Comparison of ENCODE assay signal across 16 cellular contexts in genomic region chr2:227853765-227854271, GRCh38. TPM values are rescaled to one million over a fixed set of nuclear protein-coding genes. Genes with fewer than 3 reads are reported as not detected.
DNase-seq lines count a peak whose midpoint lies in the region; ATAC-seq and TF ChIP-seq lines count a peak whose summit lies in the region.
"Had no signal": no experiment of that assay in that cellular context is flagged by ENCODE, and none has a peak within 500 bp of the region (broad histone marks: within the 10 kb centered on the region; RNA-seq: fewer than 3 reads in every experiment).

No MANE protein-coding gene starts in this region.

- no peaks in the 10 kb centered on the region for H3K79me2 ChIP-seq in GM23338 (replicated peaks; ENCODE audit: insufficient read depth)
- H3K79me2 ChIP-seq in PC-3 (ENCODE audit: low read length): no peaks in the 10 kb centered on the region

- peaks cover 2% of the 10 kb centered on the region; the same call in 1 of the 2 replicates for H3K4me1 ChIP-seq in GM23338 (ENCODE audit: insufficient read depth)
- peaks cover 36% of the 10 kb centered on the region for H3K4me1 ChIP-seq in PC-3 (ENCODE audit: insufficient read depth, low read length)
- H3K4me1 ChIP-seq in HAP-1: no peaks in the 10 kb centered on the region
- no peaks in the 10 kb centered on the region for H3K4me1 ChIP-seq in CD8-positive, alpha-beta memory T cell (ENCODE audit: insufficient read depth, low read length)

- H3K27me3 Mint-ChIP-seq in GM23338 (ENCODE audit: insufficient read depth, low read depth, poor library complexity) (peaks cover 7% of the 10 kb centered on the region), mesothelial cell of epicardium (ENCODE audit: low read depth) (peaks cover 9% of the 10 kb centered on the region)
- peaks cover 6 to 14% of the 10 kb centered on the region in 2 donors for H3K27me3 Mint-ChIP-seq in CD8-positive, alpha-beta memory T cell

- peak overlapping the region; percentile 37; the same call in 1 of the 2 replicates for H3K9ac ChIP-seq in PC-3 (ENCODE audit: low read length)

- H3K4me3 Mint-ChIP-seq in GM23338: no peak overlapping the region
- H3K4me3 Mint-ChIP-seq in mesothelial cell of epicardium: no peak overlapping the region
- peak overlapping the region in 1 of 7 donors; percentile 17 for H3K4me3 Mint-ChIP-seq in CD8-positive, alpha-beta memory T cell
- H3K4me3 Mint-ChIP-seq: activated naive CD4-positive, alpha-beta T cell treated with anti-CD3 and anti-CD28 coated beads for 36 hours; CD4-positive, alpha-beta memory T cell; naive thymus-derived CD8-positive, alpha-beta T cell had no signal

- H4K20me1 ChIP-seq in GM23338 (replicated peaks; ENCODE audit: insufficient read depth) (no peaks in the 10 kb centered on the region), PC-3 (ENCODE audit: low read length) (no peaks in the 10 kb centered on the region)

- H3K9me3 ChIP-seq in PC-3 (ENCODE audit: low read length): no peaks in the 10 kb centered on the region
- H3K9me3 ChIP-seq in HAP-1: no peaks in the 10 kb centered on the region
- H3K9me3 ChIP-seq in CD8-positive, alpha-beta memory T cell (ENCODE audit: low read length): no peaks in the 10 kb centered on the region

- CTCF ChIA-PET in PC-3 (lab: Charles Lee): interaction anchor here (0.6 to 1.0 kb wide), 2 partner anchors 8 to 151 kb away, joined by 5 read pairs; no protein-coding TSS in a partner anchor
- CTCF ChIA-PET in CD8-positive, alpha-beta memory T cell (lab: Charles Lee): no interaction called here

- BruUV-seq in PC-3 (replicated peaks; lab: Mats Ljungman, UMichigan): no TSS peak

- no peaks in the 10 kb centered on the region for H3F3A ChIP-seq in GM23338 (replicated peaks; ENCODE audit: low read depth)
- H3F3A ChIP-seq in PC-3 (ENCODE audit: low read length, unreplicated experiment): no peaks in the 10 kb centered on the region

- intact Hi-C loops in PC-3 (cut with micrococcal nuclease): no loop called here

- TF ChIP-seq CTCF in GM23338 (conservative IDR thresholded peaks at IDR 0.05; ENCODE audit: low read depth in 2 of 2): no peak
- TF ChIP-seq CTCF in PC-3 (conservative IDR thresholded peaks at IDR 0.05; ENCODE audit: low read depth, low read length): no peak
- no peak for TF ChIP-seq CTCF in choroid plexus epithelial cell (conservative IDR thresholded peaks at IDR 0.05; ENCODE audit: low read depth, low read length)
- no peak for TF ChIP-seq CTCF in omental fat pad (IDR thresholded peaks at IDR 0.05)
- TF ChIP-seq CTCF in mesothelial cell of epicardium (IDR thresholded peaks at IDR 0.05; ENCODE audit: unreplicated experiment): no peak

- H3K9me3 Mint-ChIP-seq in GM23338 (no peaks in the 10 kb centered on the region), mesothelial cell of epicardium (no peaks in the 10 kb centered on the region)
- H3K9me3 Mint-ChIP-seq in CD8-positive, alpha-beta memory T cell: no peaks in the 10 kb centered on the region
- H3K9me3 Mint-ChIP-seq: activated naive CD4-positive, alpha-beta T cell treated with anti-CD3 and anti-CD28 coated beads for 36 hours; CD4-positive, alpha-beta memory T cell had no signal

- H3K4me2 ChIP-seq in GM23338 (no peak overlapping the region), PC-3 (ENCODE audit: low read length) (peak overlapping the region; percentile 19; the same call in 1 of the 2 replicates)

- H3K4me3 ChIP-seq in GM23338: no peak overlapping the region
- no peak overlapping the region for H3K4me3 ChIP-seq in PC-3 (ENCODE audit: low read length)
- H3K4me3 ChIP-seq in choroid plexus epithelial cell (ENCODE audit: low read depth, low read length): no peak overlapping the region
- H3K4me3 ChIP-seq in HAP-1: no peak overlapping the region
- no peak overlapping the region for H3K4me3 ChIP-seq in CD8-positive, alpha-beta memory T cell (ENCODE audit: low read length)
- H3K4me3 ChIP-seq: K562, skin epidermis had no signal

- no peak overlapping the region for H3K27ac Mint-ChIP-seq in GM23338
- H3K27ac Mint-ChIP-seq in mesothelial cell of epicardium: no peak overlapping the region
- peak overlapping the region in 3 of 8 donors; percentile 13 to 44 (median 25) for H3K27ac Mint-ChIP-seq in CD8-positive, alpha-beta memory T cell
- H3K27ac Mint-ChIP-seq: activated naive CD4-positive, alpha-beta T cell treated with anti-CD3 and anti-CD28 coated beads for 36 hours; CD4-positive, alpha-beta memory T cell; naive thymus-derived CD8-positive, alpha-beta T cell had no signal

- in situ Hi-C loops in HAP-1 (cut with MboI; ENCODE audit: low sequenced_read_pairs): loop anchor here (25.0 kb wide), 1 partner anchor 717 kb away; no protein-coding TSS in a partner anchor

- no peak for DNase-seq in GM23338 (ENCODE audit: low spot score)
- DNase-seq in PC-3: no peak
- DNase-seq in choroid plexus epithelial cell (ENCODE audit: low read depth): peak; percentile 21
- DNase-seq in omental fat pad (ENCODE audit: low spot score): no peak
- DNase-seq in HAP-1 (ENCODE audit: low spot score in 2 of 2): no peak
- no peak for DNase-seq in activated CD8-positive, alpha-beta memory T cell treated with anti-CD3 and anti-CD28 coated beads, Interleukin-2, amount 50 U/mL, for 48 hours
- no peak for DNase-seq in mesothelial cell of epicardium (ENCODE audit: low spot score in 2 of 2, unreplicated experiment in 2 of 2)
- DNase-seq in CD8-positive, alpha-beta memory T cell: no peak
- DNase-seq: activated naive CD4-positive, alpha-beta T cell treated with anti-CD3 and anti-CD28 coated beads for 36 hours; CD4-positive, alpha-beta memory T cell; cortex of kidney; naive thymus-derived CD8-positive, alpha-beta T cell; NCI-H2081 treated with DMSO at 0.1 percent for 48 hours; substantia nigra had no signal

- no peak overlapping the region for H3K27ac ChIP-seq in GM23338 (ENCODE audit: low read depth)
- peak overlapping the region; percentile 78 for H3K27ac ChIP-seq in PC-3 (ENCODE audit: low read length)
- H3K27ac ChIP-seq in CD8-positive, alpha-beta memory T cell (ENCODE audit: low read depth, low read length): no peak overlapping the region
- H3K27ac ChIP-seq: skin epidermis had no signal

- no peaks in the 10 kb centered on the region for H3K27me3 ChIP-seq in GM23338 (ENCODE audit: insufficient read depth)
- H3K27me3 ChIP-seq in PC-3 (ENCODE audit: low read length): no peaks in the 10 kb centered on the region
- H3K27me3 ChIP-seq in HAP-1 (ENCODE audit: low read depth): no peaks in the 10 kb centered on the region
- no peaks in the 10 kb centered on the region for H3K27me3 ChIP-seq in CD8-positive, alpha-beta memory T cell (ENCODE audit: insufficient read depth, low read length, poor library complexity, severe bottlenecking)

- ATAC-seq in GM23338: no peak
- no peak for ATAC-seq in PC-3
- peak; percentile 45 for ATAC-seq in omental fat pad (ENCODE audit: low FRiP score)
- ATAC-seq: K562; naive thymus-derived CD8-positive, alpha-beta T cell had no signal

- H3K36me3 ChIP-seq in GM23338 (ENCODE audit: insufficient read depth) (no peaks in the 10 kb centered on the region), PC-3 (ENCODE audit: low read depth, low read length) (no peaks in the 10 kb centered on the region), HAP-1 (replicated peaks) (no peaks in the 10 kb centered on the region)
- no peaks in the 10 kb centered on the region for H3K36me3 ChIP-seq in CD8-positive, alpha-beta memory T cell (ENCODE audit: insufficient read depth, low read length)

- peaks cover 15% of the 10 kb centered on the region; the same call in 1 of the 2 replicates for H3K9me2 ChIP-seq in GM23338 (ENCODE audit: insufficient read depth)
- no peaks in the 10 kb centered on the region for H3K9me2 ChIP-seq in PC-3 (replicated peaks; ENCODE audit: low read length)

- H3K4me1 Mint-ChIP-seq in GM23338: peaks cover 9% of the 10 kb centered on the region
- peaks cover 7% of the 10 kb centered on the region for H3K4me1 Mint-ChIP-seq in mesothelial cell of epicardium
- peaks cover 2 to 8% (median 5%) of the 10 kb centered on the region in 3 donors for H3K4me1 Mint-ChIP-seq in CD8-positive, alpha-beta memory T cell
- H3K4me1 Mint-ChIP-seq: naive thymus-derived CD8-positive, alpha-beta T cell had no signal

- POLR2A ChIA-PET in PC-3 (lab: Charles Lee; ENCODE audit: unreplicated experiment): no interaction called here
- POLR2A ChIA-PET in CD8-positive, alpha-beta memory T cell (lab: Charles Lee): no interaction called here

- H2AFZ ChIP-seq in GM23338 (peak overlapping the region; percentile 66; the same call in 1 of the 2 replicates), PC-3 (ENCODE audit: low read length) (no peak overlapping the region)

- H3K36me3 Mint-ChIP-seq in GM23338 (ENCODE audit: low read depth) (no peaks in the 10 kb centered on the region), mesothelial cell of epicardium (no peaks in the 10 kb centered on the region)
- H3K36me3 Mint-ChIP-seq in CD8-positive, alpha-beta memory T cell: no peaks in the 10 kb centered on the region
- H3K36me3 Mint-ChIP-seq: CD4-positive, alpha-beta memory T cell; naive thymus-derived CD8-positive, alpha-beta T cell had no signal

TF ChIP-seq in GM23338, 12 proteins besides CTCF, POLR2A, EP300 and RAD21 (continues in another document):
- no peak for TF ChIP-seq JUNB (IDR thresholded peaks at IDR 0.05; ENCODE audit: unreplicated experiment)
- TF ChIP-seq EZH2 (IDR thresholded peaks at IDR 0.05; ENCODE audit: low read depth, unreplicated experiment): no peak
- TF ChIP-seq ZNF331 (CRISPR knock-in tag; IDR thresholded peaks at IDR 0.05; ENCODE audit: low read depth): no peak

RNA-seq across cellular contexts. Expression of gene DAW1, which starts 17.6 kb away (rescaled TPM):
- total RNA-seq in GM23338 (2014; rRNA removed; shearing (Covaris generic)): 0.47 and 2.0 TPM in 2 replicates
- 0.71 and 0.87 TPM in 2 replicates for polyA plus RNA-seq in GM23338 (2016; fragmentation: Nextera tagmentation; extraction: Ambion mirVana)
- total RNA-seq in PC-3 (2014; rRNA removed): 1.0 and 1.5 TPM in 2 replicates
- 10 to 100 TPM in 1 of 4 donors, 1 to 10 TPM in 1, not detected in 2; 1.9 to 11.0 TPM for total RNA-seq in omental fat pad
- not detected in 3 replicates for total RNA-seq in mesothelial cell of epicardium
- not detected for total RNA-seq in CD8-positive, alpha-beta memory T cell
- not detected for polyA plus RNA-seq in CD8-positive, alpha-beta memory T cell
- total RNA-seq: activated naive CD4-positive, alpha-beta T cell treated with anti-CD3 and anti-CD28 coated beads for 36 hours; CD4-positive, alpha-beta memory T cell; K562; naive thymus-derived CD8-positive, alpha-beta T cell had no signal
- polyA plus RNA-seq: CD4-positive, alpha-beta memory T cell; K562; naive thymus-derived CD8-positive, alpha-beta T cell had no signal

RNA-seq across cellular contexts. Expression of gene CCL20, which starts 40.2 kb away (rescaled TPM):
- not detected in 2 replicates for total RNA-seq in GM23338 (2014; rRNA removed; shearing (Covaris generic))
- not detected in 2 replicates for polyA plus RNA-seq in GM23338 (2016; fragmentation: Nextera tagmentation; extraction: Ambion mirVana)
- total RNA-seq in PC-3 (2014; rRNA removed) (1.7 and 1.8 TPM in 2 replicates), omental fat pad (10 to 100 TPM in 1 of 4 donors, 1 to 10 TPM in 1, not detected in 2; 3.4 to 19.2 TPM), mesothelial cell of epicardium (0.36 TPM in 1 of 3 replicates, not detected in the others)
- 1 to 10 TPM; 3.5 to 5.0 TPM for total RNA-seq in CD8-positive, alpha-beta memory T cell
- 0.63 TPM for polyA plus RNA-seq in CD8-positive, alpha-beta memory T cell
- total RNA-seq: naive thymus-derived CD8-positive, alpha-beta T cell had no signal
- polyA plus RNA-seq: K562; naive thymus-derived CD8-positive, alpha-beta T cell had no signal
